Comparison of ENCODE assay signal across 18 cellular contexts in the genomic region with DNA sequence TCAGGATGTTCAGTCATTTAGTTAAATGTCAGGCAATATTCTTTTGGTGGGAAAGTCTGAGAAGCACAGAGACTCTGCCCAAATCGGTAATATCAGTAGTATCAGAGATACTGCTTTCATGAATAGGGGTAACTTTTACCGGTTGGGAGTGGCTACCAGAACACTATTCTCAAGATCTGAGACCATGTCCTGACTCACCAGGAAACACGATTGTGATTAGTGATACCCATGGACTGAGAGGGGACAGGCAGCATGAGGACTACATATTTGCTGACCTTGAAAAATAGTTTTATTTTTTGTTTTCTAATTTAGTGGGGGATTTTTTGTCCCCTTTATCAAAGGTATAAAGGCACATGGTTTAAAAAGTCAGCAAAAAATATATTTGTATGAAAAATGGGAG.
"Had no signal": no experiment of that assay in that cellular context is flagged by ENCODE, and none has a peak within 500 bp of the region (broad histone marks: within the 10 kb centered on the region; RNA-seq: fewer than 3 reads in every experiment).

No MANE protein-coding gene starts in this region.

- H3K4me3 Mint-ChIP-seq: activated CD8-positive, alpha-beta memory T cell treated with anti-CD3 and anti-CD28 coated beads, Interleukin-2, amount 10 ng/mL, durations not matched to agents 7 days and 5 days; neural progenitor cell; T-cell had no signal

- H3K36me3 ChIP-seq: neural progenitor cell had no signal

- H3K9me3 Mint-ChIP-seq: neural progenitor cell, T-cell had no signal

- ATAC-seq: activated CD4-positive, CD25-positive, alpha-beta regulatory T cell treated with anti-CD3 and anti-CD28 coated beads, Interleukin-2, amount 50 U/mL, for 24 hours; activated CD8-positive, alpha-beta memory T cell treated with anti-CD3 and anti-CD28 coated beads, Interleukin-2, amount 10 ng/mL, durations not matched to agents 7 days and 5 days; gastrocnemius medialis; heart left ventricle; T-cell had no signal

- FAIRE-seq: astrocyte, bronchial epithelial cell had no signal

- H3K9me3 ChIP-seq: gastrocnemius medialis, heart left ventricle, transverse colon, vagina had no signal

- H3K4me2 ChIP-seq: neural progenitor cell had no signal

- H3K27me3 ChIP-seq: gastrocnemius medialis, heart left ventricle, neural progenitor cell, transverse colon, vagina had no signal

- H3K27ac ChIP-seq: gastrocnemius medialis, heart left ventricle, neural progenitor cell, transverse colon, vagina had no signal

- H3K27ac Mint-ChIP-seq: activated CD8-positive, alpha-beta memory T cell treated with anti-CD3 and anti-CD28 coated beads, Interleukin-2, amount 10 ng/mL, durations not matched to agents 7 days and 5 days; neural progenitor cell had no signal

- H3K4me3 ChIP-seq: gastrocnemius medialis, heart left ventricle, lung, neural progenitor cell, transverse colon, vagina had no signal

- H3K4me1 ChIP-seq: gastrocnemius medialis, transverse colon, vagina had no signal

- H3K27me3 Mint-ChIP-seq: activated CD8-positive, alpha-beta memory T cell treated with anti-CD3 and anti-CD28 coated beads, Interleukin-2, amount 10 ng/mL, durations not matched to agents 7 days and 5 days; T-cell had no signal

- DNase-seq: activated CD8-positive, alpha-beta memory T cell treated with anti-CD3 and anti-CD28 coated beads, Interleukin-2, amount 10 ng/mL, durations not matched to agents 7 days and 5 days; activated gamma-delta T cell treated with Interleukin-2 at 50 U/mL for 16 hours; activated T-cell treated with anti-CD3 and anti-CD28 coated beads, Interleukin-2, amount 50 U/mL, for 48 hours; dermis blood vessel endothelial cell; gastrocnemius medialis; heart left ventricle; stimulated activated CD4-positive, alpha-beta T cell treated with anti-CD3 and anti-CD28 coated beads, Interleukin-12 subunit alpha, Interleukin-12 subunit beta, amount 100 ng/mL, for 4 hours; stimulated activated CD4-positive, alpha-beta T cell treated with anti-CD3 and anti-CD28 coated beads, Interleukin-2, amount 100 ng/mL, for 24 hours; substantia nigra; T-cell; T-helper 9 cell; transverse colon had no signal
